12 cellular contexts compared by ENCODE assay signal in genomic region chr12:92002673-92003382, GRCh38.
DNase-seq lines count a peak whose midpoint lies in the region; ATAC-seq and TF ChIP-seq lines count a peak whose summit lies in the region.
"Had no signal": no experiment of that assay in that cellular context is flagged by ENCODE, and none has a peak within 500 bp of the region (broad histone marks: within the 10 kb centered on the region; RNA-seq: fewer than 3 reads in every experiment).

No MANE protein-coding gene starts in this region.

- H3K27ac ChIP-seq in mesodermal cell (ENCODE audit: low read depth, low read length, severe bottlenecking), result peak overlapping the region; percentile 74
- H3K27ac ChIP-seq: BLaER1 treated with 17β-estradiol and CSF1 and Interleukin-3, amounts not matched to agents 10 nM and 100 nM had no signal

- WGBS in mesodermal cell (ENCODE audit: insufficient coverage in 2 of 2), 2 experiments, result 72 to 84% methylated on average over 2 of the region's 5 CpGs

- peaks cover 17% of the 10 kb centered on the region for H3K4me1 ChIP-seq in mesodermal cell (ENCODE audit: control insufficient read depth, insufficient read depth, low read length, poor library complexity, severe bottlenecking)
- H3K4me1 ChIP-seq: BLaER1 treated with 17β-estradiol and CSF1 and Interleukin-3, amounts not matched to agents 10 nM and 100 nM had no signal

- no peak overlapping the region for H3K4me3 ChIP-seq in choroid plexus epithelial cell (ENCODE audit: low read depth, low read length)
- no peak overlapping the region for H3K4me3 ChIP-seq in mesodermal cell (ENCODE audit: extremely low read depth, insufficient read depth, low read length, poor library complexity, severe bottlenecking)
- H3K4me3 ChIP-seq: BLaER1 treated with 17β-estradiol and CSF1 and Interleukin-3, amounts not matched to agents 10 nM and 100 nM had no signal

- ATAC-seq in GM18867 (IDR thresholded peaks at IDR 0.05; ENCODE audit: unreplicated experiment) (no peak), HG03457 (IDR thresholded peaks at IDR 0.05; ENCODE audit: unreplicated experiment) (no peak)
- ATAC-seq: stimulated activated memory B cell treated with anti-CD40 and anti-IgM and Interleukin-4, amounts not matched to agents 10 μg/mL and 1 μg/mL and 100 μg/mL, for 72 hours had no signal

- no peaks in the 10 kb centered on the region for H3K9me3 ChIP-seq in mesodermal cell (ENCODE audit: control insufficient read depth, low read length)

- DNase-seq in AG08395 (ENCODE audit: low spot score), result peak; percentile 19
- peak; percentile 12 for DNase-seq in GM03348 (ENCODE audit: low spot score)
- peak; percentile 36 for DNase-seq in choroid plexus epithelial cell (ENCODE audit: low read depth)
- DNase-seq in HK-2 (ENCODE audit: unreplicated experiment), result no peak
- DNase-seq in T1000 (lab: John Stamatoyannopoulos, UW), result no peak
- DNase-seq: effector CD8-positive, alpha-beta T cell; NK-92 treated with Interleukin-12 subunit alpha and Interleukin-12 subunit beta, amount 100 ng/mL, for 24 hours had no signal

- H3K36me3 ChIP-seq in mesodermal cell (ENCODE audit: control insufficient read depth, insufficient read depth, low read length), result no peaks in the 10 kb centered on the region
- H3K36me3 ChIP-seq: BLaER1 treated with 17β-estradiol and CSF1 and Interleukin-3, amounts not matched to agents 10 nM and 100 nM had no signal

- no peak for TF ChIP-seq CTCF in choroid plexus epithelial cell (conservative IDR thresholded peaks at IDR 0.05; ENCODE audit: low read depth, low read length)

Comparison
In these comparisons a context has a peak if more than half of its experiments do, and no peak if none do; other contexts are left out.
1. DNase-seq: peak in AG08395 (single experiment), GM03348 (single experiment) and choroid plexus epithelial cell (single experiment); none in HK-2 (single experiment) and T1000 (single experiment).